Comparison of ENCODE assay signal across 1 cellular context in the genomic region with DNA sequence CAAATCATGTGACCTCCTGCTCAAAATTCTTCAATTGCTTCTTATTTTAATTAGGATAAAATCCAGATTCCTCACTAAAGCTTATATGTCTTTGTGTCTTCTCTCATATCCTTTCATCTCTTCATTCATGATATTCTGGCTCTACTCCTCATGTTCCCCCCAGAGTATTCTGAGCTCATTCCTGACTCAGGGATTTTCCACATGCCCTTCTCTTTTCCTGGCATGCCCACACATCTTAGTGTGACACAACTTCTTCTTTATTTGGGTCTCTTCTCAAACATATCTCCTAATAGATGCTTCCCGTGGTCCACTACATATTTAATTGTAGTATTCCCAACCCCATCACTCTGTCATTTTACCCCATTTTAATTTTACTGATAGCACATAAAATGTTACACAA.
TF ChIP-seq lines count a peak whose summit lies in the region.

No MANE protein-coding gene starts in this region.

TF ChIP-seq in HepG2, 621 proteins besides CTCF, POLR2A, EP300 and RAD21:
- no peak for TF ChIP-seq AGO1 (IDR thresholded peaks at IDR 0.05; ENCODE audit: low read depth, low read length, poor library complexity, severe bottlenecking)
- TF ChIP-seq SAP130 (CRISPR knock-in tag; IDR thresholded peaks at IDR 0.05; ENCODE audit: low read depth) = no peak
- no peak for TF ChIP-seq IKZF1 (IDR thresholded peaks at IDR 0.05)
- TF ChIP-seq, protein P1, sequence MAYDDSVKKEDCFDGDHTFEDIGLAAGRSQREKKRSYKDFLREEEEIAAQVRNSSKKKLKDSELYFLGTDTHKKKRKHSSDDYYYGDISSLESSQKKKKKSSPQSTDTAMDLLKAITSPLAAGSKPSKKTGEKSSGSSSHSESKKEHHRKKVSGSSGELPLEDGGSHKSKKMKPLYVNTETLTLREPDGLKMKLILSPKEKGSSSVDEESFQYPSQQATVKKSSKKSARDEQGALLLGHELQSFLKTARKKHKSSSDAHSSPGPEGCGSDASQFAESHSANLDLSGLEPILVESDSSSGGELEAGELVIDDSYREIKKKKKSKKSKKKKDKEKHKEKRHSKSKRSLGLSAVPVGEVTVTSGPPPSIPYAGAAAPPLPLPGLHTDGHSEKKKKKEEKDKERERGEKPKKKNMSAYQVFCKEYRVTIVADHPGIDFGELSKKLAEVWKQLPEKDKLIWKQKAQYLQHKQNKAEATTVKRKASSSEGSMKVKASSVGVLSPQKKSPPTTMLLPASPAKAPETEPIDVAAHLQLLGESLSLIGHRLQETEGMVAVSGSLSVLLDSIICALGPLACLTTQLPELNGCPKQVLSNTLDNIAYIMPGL (CRISPR knock-in tag; IDR thresholded peaks at IDR 0.05; ENCODE audit: borderline replicate concordance in 1 of 2, low read depth in 1 of 2) = no peak
- no peak for TF ChIP-seq ZNF605 (CRISPR knock-in tag; IDR thresholded peaks at IDR 0.05)
- no peak for TF ChIP-seq ZNF510 (CRISPR knock-in tag; IDR thresholded peaks at IDR 0.05; ENCODE audit: low read depth)
- no peak for TF ChIP-seq MIER3 (CRISPR knock-in tag; IDR thresholded peaks at IDR 0.05; ENCODE audit: borderline replicate concordance)
- TF ChIP-seq, protein P2, sequence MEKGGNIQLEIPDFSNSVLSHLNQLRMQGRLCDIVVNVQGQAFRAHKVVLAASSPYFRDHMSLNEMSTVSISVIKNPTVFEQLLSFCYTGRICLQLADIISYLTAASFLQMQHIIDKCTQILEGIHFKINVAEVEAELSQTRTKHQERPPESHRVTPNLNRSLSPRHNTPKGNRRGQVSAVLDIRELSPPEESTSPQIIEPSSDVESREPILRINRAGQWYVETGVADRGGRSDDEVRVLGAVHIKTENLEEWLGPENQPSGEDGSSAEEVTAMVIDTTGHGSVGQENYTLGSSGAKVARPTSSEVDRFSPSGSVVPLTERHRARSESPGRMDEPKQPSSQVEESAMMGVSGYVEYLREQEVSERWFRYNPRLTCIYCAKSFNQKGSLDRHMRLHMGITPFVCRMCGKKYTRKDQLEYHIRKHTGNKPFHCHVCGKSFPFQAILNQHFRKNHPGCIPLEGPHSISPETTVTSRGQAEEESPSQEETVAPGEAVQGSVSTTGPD (CRISPR knock-in tag; IDR thresholded peaks at IDR 0.05) = no peak
- no peak for TF ChIP-seq PCBP2 (optimal IDR thresholded peaks at IDR 0.05; ENCODE audit: low read depth, low read length, poor library complexity, severe bottlenecking)
- TF ChIP-seq MTF1 (CRISPR knock-in tag; IDR thresholded peaks at IDR 0.05) = no peak
TF ChIP-seq in HepG2: peak in this region for 0.
